10 cellular contexts compared by ENCODE assay signal in the genomic region with DNA sequence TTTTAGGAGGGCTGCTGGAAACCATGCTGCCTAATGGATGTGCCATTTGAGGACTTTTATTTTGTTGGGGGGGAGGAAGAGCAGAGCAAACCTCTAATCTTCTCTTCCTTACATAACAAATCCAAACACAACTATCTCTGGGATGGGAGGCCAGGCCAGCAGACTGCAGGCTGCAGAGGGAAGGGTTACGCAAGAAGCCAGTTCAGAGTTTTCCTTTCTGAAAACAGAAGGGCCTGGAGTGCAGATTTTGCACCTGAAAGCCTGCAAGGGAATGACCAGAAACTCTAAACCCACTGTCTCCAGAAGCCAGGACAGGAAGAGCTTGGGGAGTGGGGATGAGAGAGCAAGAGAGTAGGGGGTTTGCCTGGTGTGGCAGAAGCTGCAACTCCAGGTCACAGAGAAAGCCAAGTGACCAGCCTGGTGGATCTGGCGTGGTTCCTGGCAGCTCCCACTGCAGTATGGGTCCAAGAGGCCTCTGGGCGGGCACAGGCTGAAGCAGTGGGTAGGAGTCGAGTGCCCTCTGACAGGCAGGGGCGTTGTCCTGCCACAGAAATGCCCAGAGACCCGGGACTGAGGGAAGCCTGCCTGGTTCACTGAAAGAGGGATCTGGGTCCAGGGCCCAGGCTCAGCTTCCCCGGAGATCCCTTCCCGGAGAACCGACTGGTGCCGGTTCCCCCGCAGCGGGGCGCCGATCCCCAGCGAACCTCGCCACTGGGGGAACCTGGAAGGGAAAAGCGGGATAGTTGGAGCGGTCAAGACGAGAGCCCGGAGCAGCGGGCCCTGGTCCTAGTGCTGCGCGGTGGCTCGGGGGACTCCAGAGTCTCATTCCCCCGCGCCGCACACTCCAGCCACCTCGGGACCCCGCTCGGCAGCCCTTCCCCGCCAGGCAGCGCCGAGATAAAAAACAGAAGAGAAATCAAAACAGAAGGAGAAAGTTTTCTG. TPM values are rescaled to one million over a fixed set of nuclear protein-coding genes. Genes with fewer than 3 reads are reported as not detected.
A peak's percentile ranks its signal among the peaks of the same experiment; 100 is the strongest.
DNase-seq lines count a peak whose midpoint lies in the region; ATAC-seq, FAIRE-seq and TF ChIP-seq lines count a peak whose summit lies in the region.
"Had no signal": no experiment of that assay in that cellular context is flagged by ENCODE, and none has a peak within 500 bp of the region (broad histone marks: within the 10 kb centered on the region; RNA-seq: fewer than 3 reads in every experiment).

No MANE protein-coding gene starts in this region.

- H3K4me2 ChIP-seq in neuronal stem cell (ENCODE audit: insufficient read depth, low read length, poor library complexity, severe bottlenecking) = peak overlapping the region; percentile 90

- H3K4me3 ChIP-seq in ACC112 (ENCODE audit: low read depth, low read length) (peak overlapping the region; percentile 57), astrocyte of the spinal cord (ENCODE audit: low read depth, low read length) (peak overlapping the region; percentile 21), right atrium auricular region (peak overlapping the region; percentile 35 to 54), neuronal stem cell (ENCODE audit: low read length in 2 of 2) (no peak overlapping the region)

- in situ Hi-C loops in astrocyte of the spinal cord (cut with HindIII; ENCODE audit: low sequenced_read_pairs) = no loop called here

- no CpG with 5 or more reads among the region's 33 CpGs for WGBS in neuronal stem cell (ENCODE audit: extremely low coverage in 2 of 2, insufficient read length in 2 of 2, insufficient replicate concordance in 1 of 2), 2 donors

- H2BK12ac ChIP-seq in neuronal stem cell (ENCODE audit: low read length) = no peak overlapping the region

- H3K23ac ChIP-seq in neuronal stem cell (ENCODE audit: low read depth, low read length, poor library complexity) = no peak overlapping the region

- FAIRE-seq in HTR-8/SVneo (lab: Jason Lieb, UNC) = no peak

- H3K14ac ChIP-seq in neuronal stem cell (ENCODE audit: low read length) = no peak overlapping the region

- peaks cover 84% of the 10 kb centered on the region for H3K27me3 ChIP-seq in ACC112 (ENCODE audit: insufficient read depth, low read length)
- no peaks in the 10 kb centered on the region for H3K27me3 ChIP-seq in right atrium auricular region
- H3K27me3 ChIP-seq in neuronal stem cell (ENCODE audit: control insufficient read depth in 3 of 3, insufficient read depth in 3 of 3, low read depth in 1 of 3, low read length in 3 of 3) = peaks cover 34 to 96% (median 72%) of the 10 kb centered on the region in 3 experiments

- no peak overlapping the region for H3K9ac ChIP-seq in neuronal stem cell (ENCODE audit: low read depth, low read length, poor library complexity)

- TF ChIP-seq CTCF in astrocyte of the spinal cord (IDR thresholded peaks at IDR 0.05; ENCODE audit: low read depth, low read length) = no peak
- no peak for TF ChIP-seq CTCF in right atrium auricular region (IDR thresholded peaks at IDR 0.05)

- no peak overlapping the region for H2BK120ac ChIP-seq in neuronal stem cell (ENCODE audit: low read depth, low read length)

- H2AK5ac ChIP-seq in neuronal stem cell (ENCODE audit: low read depth, low read length) = no peak overlapping the region

- H3K27ac ChIP-seq in ACC112 (ENCODE audit: low read depth, low read length) (no peak overlapping the region), right atrium auricular region (peak overlapping the region; percentile 70 to 75), neuronal stem cell (replicated peaks; ENCODE audit: low read length) (no peak overlapping the region)

- ATAC-seq in HG02571 (IDR thresholded peaks at IDR 0.05; ENCODE audit: unreplicated experiment) = no peak
- ATAC-seq in GM19395 (IDR thresholded peaks at IDR 0.05; ENCODE audit: unreplicated experiment) = no peak
- no peak for ATAC-seq in GM18505 (IDR thresholded peaks at IDR 0.05; ENCODE audit: unreplicated experiment)

- no peak for TF ChIP-seq POLR2A in GM18505 (IDR thresholded peaks at IDR 0.05; ENCODE audit: borderline replicate concordance, extremely low read depth, insufficient read depth, insufficient read length)

- no peaks in the 10 kb centered on the region for H3K79me2 ChIP-seq in ACC112 (ENCODE audit: control insufficient read depth, insufficient read depth, low read length, unreplicated experiment)

- H3K18ac ChIP-seq in neuronal stem cell (ENCODE audit: low read length) = no peak overlapping the region

- H2BK5ac ChIP-seq in neuronal stem cell (ENCODE audit: low read length) = no peak overlapping the region

- H3K4me1 ChIP-seq in ACC112 (ENCODE audit: control insufficient read depth, insufficient read depth, low read length, unreplicated experiment) (no peaks in the 10 kb centered on the region), right atrium auricular region (peaks cover 0 to 35% of the 10 kb centered on the region in 2 donors), neuronal stem cell (ENCODE audit: control insufficient read depth in 2 of 2, insufficient read depth in 1 of 2, low read depth in 1 of 2, low read length in 2 of 2) (peaks cover 0 to 3% of the 10 kb centered on the region in 2 donors)

- H4K91ac ChIP-seq in neuronal stem cell (ENCODE audit: low read depth, low read length, poor library complexity) = no peak overlapping the region

- H2AFZ ChIP-seq in ACC112 (ENCODE audit: low read length, unreplicated experiment) (no peak overlapping the region), neuronal stem cell (ENCODE audit: low read length) (no peak overlapping the region)

- H3K79me1 ChIP-seq in neuronal stem cell (ENCODE audit: low read depth, low read length) = no peaks in the 10 kb centered on the region

- H4K8ac ChIP-seq in neuronal stem cell (ENCODE audit: low read depth, low read length) = no peak overlapping the region

- no peak overlapping the region for H3K4ac ChIP-seq in neuronal stem cell (ENCODE audit: low read length)

- no peak overlapping the region for H2BK15ac ChIP-seq in neuronal stem cell (ENCODE audit: low read length)

- H3K9me3 ChIP-seq in right atrium auricular region = no peaks in the 10 kb centered on the region
- H3K9me3 ChIP-seq in neuronal stem cell (replicated peaks in 1 of 2; ENCODE audit: control insufficient read depth in 2 of 2, insufficient read depth in 1 of 2, low read depth in 1 of 2, low read length in 2 of 2) = no peaks in the 10 kb centered on the region

- DNase-seq in astrocyte of the spinal cord (ENCODE audit: low read depth, low spot score) (no peak), right atrium auricular region (ENCODE audit: low spot score) (peak; percentile 72), neuronal stem cell (ENCODE audit: low spot score) (peak; percentile 12), HTR-8/SVneo (ENCODE audit: insufficient read length, low spot score) (no peak)
- DNase-seq: AML-193; naive thymus-derived CD4-positive, alpha-beta T cell had no signal

- H3K36me3 ChIP-seq in ACC112 (ENCODE audit: insufficient read depth, low read length) (no peaks in the 10 kb centered on the region), right atrium auricular region (no peaks in the 10 kb centered on the region), neuronal stem cell (replicated peaks in 1 of 2; ENCODE audit: control insufficient read depth in 2 of 2, insufficient read depth in 2 of 2, low read length in 2 of 2) (no peaks in the 10 kb centered on the region)

RNA-seq across cellular contexts. Expression of a gene that starts 6.7 kb away (rescaled TPM):
- total RNA-seq in right atrium auricular region = 10 to 100 TPM; 14.2 to 31.7 TPM
- polyA plus RNA-seq in neuronal stem cell (2013, experiment 1 of 2) = 1.4 TPM
- 1.6 TPM for polyA plus RNA-seq in neuronal stem cell (2013, experiment 2 of 2)
- polyA plus RNA-seq: naive thymus-derived CD4-positive, alpha-beta T cell had no signal

Comparison
In these comparisons a context has a peak if more than half of its experiments do, and no peak if none do; other contexts are left out.
1. H3K27ac ChIP-seq: peak in right atrium auricular region (2 of 2); none in ACC112 (single experiment) and neuronal stem cell (single experiment).
2. H3K4me3 ChIP-seq: peak in ACC112 (single experiment), astrocyte of the spinal cord (single experiment) and right atrium auricular region (2 of 2); none in neuronal stem cell (0 of 2).
3. DNase-seq: peak in right atrium auricular region (single experiment) and neuronal stem cell (single experiment); none in astrocyte of the spinal cord (single experiment) and HTR-8/SVneo (single experiment).